In the genomic region with DNA sequence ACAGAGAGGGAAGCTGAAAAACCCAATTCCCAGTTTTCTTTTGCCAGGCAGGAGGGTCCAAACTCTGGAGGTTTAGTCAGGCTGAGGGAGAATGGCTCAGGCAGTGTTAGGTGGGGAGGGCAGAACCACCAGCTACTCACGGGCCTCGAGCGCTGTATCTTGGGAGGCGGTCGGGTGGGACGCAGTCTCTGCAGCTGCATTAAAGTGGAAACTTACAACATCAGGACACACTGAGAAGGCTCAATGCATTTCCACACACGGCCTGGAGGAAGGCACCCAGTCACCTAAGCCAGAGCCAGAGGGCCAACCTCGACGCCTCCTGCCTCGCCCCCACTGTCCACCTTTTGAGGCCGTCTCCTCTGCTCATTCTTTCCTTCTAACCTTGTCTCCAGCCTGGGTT, we compare ENCODE assay signal across 16 cellular contexts. TPM values are rescaled to one million over a fixed set of nuclear protein-coding genes. Genes with fewer than 3 reads are reported as not detected.
DNase-seq lines count a peak whose midpoint lies in the region; ATAC-seq and TF ChIP-seq lines count a peak whose summit lies in the region.
"Had no signal": no experiment of that assay in that cellular context is flagged by ENCODE, and none has a peak within 500 bp of the region (broad histone marks: within the 10 kb centered on the region; RNA-seq: fewer than 3 reads in every experiment).

No MANE protein-coding gene starts in this region.

- no peaks in the 10 kb centered on the region for H3K27me3 Mint-ChIP-seq in T-cell
- H3K27me3 Mint-ChIP-seq: CD4-positive, CD25-positive, alpha-beta regulatory T cell had no signal

- H4K91ac ChIP-seq in neuronal stem cell (ENCODE audit: low read depth, low read length, poor library complexity): no peak overlapping the region

- no peaks in the 10 kb centered on the region for H3K9me3 Mint-ChIP-seq in T-cell
- H3K9me3 Mint-ChIP-seq: CD4-positive, CD25-positive, alpha-beta regulatory T cell; CD8-positive, alpha-beta T cell had no signal

- no peaks in the 10 kb centered on the region for H3K9me3 ChIP-seq in mucosa of descending colon
- no peaks in the 10 kb centered on the region for H3K9me3 ChIP-seq in neuronal stem cell (replicated peaks in 1 of 2; ENCODE audit: control insufficient read depth in 2 of 2, insufficient read depth in 1 of 2, low read depth in 1 of 2, low read length in 2 of 2)
- no peaks in the 10 kb centered on the region for H3K9me3 ChIP-seq in spleen
- H3K9me3 ChIP-seq: Caco-2 had no signal

- H3K27ac ChIP-seq in neuronal stem cell (replicated peaks; ENCODE audit: low read length) (no peak overlapping the region), spleen (no peak overlapping the region)
- H3K27ac ChIP-seq: GM23248 had no signal

- no peak overlapping the region for H4K8ac ChIP-seq in neuronal stem cell (ENCODE audit: low read depth, low read length)

- peak in 2 of 3 donors; percentile 4 to 25 for DNase-seq in mucosa of descending colon
- DNase-seq in neuronal stem cell (ENCODE audit: low spot score): no peak
- peak; percentile 44 for DNase-seq in spleen
- no peak for DNase-seq in left colon
- no peak for DNase-seq in CD1c-positive myeloid dendritic cell (ENCODE audit: extremely low spot score)
- no peak for DNase-seq in T-cell
- DNase-seq: C1 segment of cervical spinal cord; Caco-2; CD4-positive, CD25-positive, alpha-beta regulatory T cell; CD8-positive, alpha-beta T cell; DMS153; DND-41; GM23248; H7; HCEC 1CT had no signal

- H2BK120ac ChIP-seq in neuronal stem cell (ENCODE audit: low read depth, low read length): no peak overlapping the region

- no peak overlapping the region for H2BK12ac ChIP-seq in neuronal stem cell (ENCODE audit: low read length)

- no CpG with 5 or more reads among the region's 11 CpGs for WGBS in neuronal stem cell (ENCODE audit: extremely low coverage in 2 of 2, insufficient read length in 2 of 2, insufficient replicate concordance in 1 of 2), 2 donors
- 91 to 96% (median 95%) methylated on average over 11 of the region's 11 CpGs for WGBS in spleen, 5 donors

- ATAC-seq in mucosa of descending colon (no peak), left colon (no peak), T-cell (replicated peaks in 1 of 4) (no peak)
- ATAC-seq: CD8-positive, alpha-beta T cell had no signal

- H3K4me1 ChIP-seq in mucosa of descending colon (ENCODE audit: low read depth): no peaks in the 10 kb centered on the region
- H3K4me1 ChIP-seq in neuronal stem cell (ENCODE audit: control insufficient read depth in 2 of 2, insufficient read depth in 1 of 2, low read depth in 1 of 2, low read length in 2 of 2): peaks cover 11 to 17% of the 10 kb centered on the region in 2 donors
- peaks cover 0 to 2% (median 0%) of the 10 kb centered on the region in 6 donors for H3K4me1 ChIP-seq in spleen
- H3K4me1 ChIP-seq: Caco-2 had no signal

- no peak overlapping the region for H3K4me2 ChIP-seq in neuronal stem cell (ENCODE audit: insufficient read depth, low read length, poor library complexity, severe bottlenecking)

- H3K27ac Mint-ChIP-seq in T-cell: no peak overlapping the region
- H3K27ac Mint-ChIP-seq: CD4-positive, CD25-positive, alpha-beta regulatory T cell; CD8-positive, alpha-beta T cell had no signal

- peaks cover 4% of the 10 kb centered on the region for H3K36me3 Mint-ChIP-seq in T-cell

- no peak overlapping the region for H2BK5ac ChIP-seq in neuronal stem cell (ENCODE audit: low read length)

- no peak overlapping the region for H3K23ac ChIP-seq in neuronal stem cell (ENCODE audit: low read depth, low read length, poor library complexity)

- peaks cover 0 to 4% (median 2%) of the 10 kb centered on the region in 3 donors for H3K4me1 Mint-ChIP-seq in T-cell

- H2BK15ac ChIP-seq in neuronal stem cell (ENCODE audit: low read length): no peak overlapping the region

- H3K9ac ChIP-seq in neuronal stem cell (ENCODE audit: low read depth, low read length, poor library complexity): no peak overlapping the region
- H3K9ac ChIP-seq: GM23248 had no signal

- H3K4me3 ChIP-seq in mucosa of descending colon (no peak overlapping the region), neuronal stem cell (ENCODE audit: low read length in 2 of 2) (no peak overlapping the region), spleen (no peak overlapping the region)
- H3K4me3 ChIP-seq: GM23248 had no signal

- no peak overlapping the region for H3K4ac ChIP-seq in neuronal stem cell (ENCODE audit: low read length)

- POLR2A ChIA-PET in T-cell (lab: Charles Lee): no interaction called here

- peak overlapping the region; percentile 79 for H3K14ac ChIP-seq in neuronal stem cell (ENCODE audit: low read length)

- no peak overlapping the region for H3K4me3 Mint-ChIP-seq in T-cell
- H3K4me3 Mint-ChIP-seq: CD4-positive, CD25-positive, alpha-beta regulatory T cell; CD8-positive, alpha-beta T cell had no signal

- CTCF ChIA-PET in T-cell (lab: Charles Lee): no interaction called here

- no peaks in the 10 kb centered on the region for H3K79me1 ChIP-seq in neuronal stem cell (ENCODE audit: low read depth, low read length)

- TF ChIP-seq POLR2A in spleen (IDR thresholded peaks at IDR 0.05): no peak

- H2AK5ac ChIP-seq in neuronal stem cell (ENCODE audit: low read depth, low read length): peak overlapping the region; percentile 54

- no peak for TF ChIP-seq CTCF in mucosa of descending colon (IDR thresholded peaks at IDR 0.05)
- TF ChIP-seq CTCF in spleen (IDR thresholded peaks at IDR 0.05 in 8 of 11, conservative IDR thresholded peaks at IDR 0.05 in 3 of 11): no peak

- no peaks in the 10 kb centered on the region for H3K27me3 ChIP-seq in neuronal stem cell (ENCODE audit: control insufficient read depth in 3 of 3, insufficient read depth in 3 of 3, low read depth in 1 of 3, low read length in 3 of 3)
- no peaks in the 10 kb centered on the region for H3K27me3 ChIP-seq in spleen (replicated peaks in 1 of 7)

- no peak overlapping the region for H2AFZ ChIP-seq in neuronal stem cell (ENCODE audit: low read length)
- H2AFZ ChIP-seq: GM23248 had no signal

- intact Hi-C loops in mucosa of descending colon (cut with DNase I, micrococcal nuclease): no loop called here
- intact Hi-C loops in spleen (cut with DNase I; ENCODE audit: low total_unique reads): no loop called here
- intact Hi-C loops in left colon (cut with DNase I, micrococcal nuclease): no loop called here

- H3K36me3 ChIP-seq in mucosa of descending colon (ENCODE audit: low read depth): no peaks in the 10 kb centered on the region
- H3K36me3 ChIP-seq in neuronal stem cell (replicated peaks in 1 of 2; ENCODE audit: control insufficient read depth in 2 of 2, insufficient read depth in 2 of 2, low read length in 2 of 2): peaks cover 0 to 2% of the 10 kb centered on the region in 2 donors
- peaks cover 0 to 72% (median 4%) of the 10 kb centered on the region in 6 donors for H3K36me3 ChIP-seq in spleen

- no peak overlapping the region for H3K18ac ChIP-seq in neuronal stem cell (ENCODE audit: low read length)

RNA-seq across cellular contexts. Expression of a gene that starts 55.6 kb away (rescaled TPM):
- 1 to 10 TPM in 2 of 3 donors, under 1 TPM in 1; 0.47 to 3.7 (median 1.1) TPM for total RNA-seq in mucosa of descending colon
- polyA plus RNA-seq in neuronal stem cell (2013, experiment 1 of 2): 41.7 TPM
- polyA plus RNA-seq in neuronal stem cell (2013, experiment 2 of 2): 41.7 TPM
- 1 to 10 TPM in 6 of 7 donors, under 1 TPM in 1; 0.34 to 3.0 (median 2.2) TPM for total RNA-seq in spleen
- 1 to 10 TPM in 1 of 3 donors, under 1 TPM in 2; 0.42 to 1.2 (median 0.52) TPM for polyA plus RNA-seq in spleen
- total RNA-seq in left colon: 1 to 10 TPM in 1 of 2 donors, under 1 TPM in 1; 0.92 to 1.1 TPM
- total RNA-seq in T-cell: under 1 TPM in 2 of 5 donors, not detected in 3; 0.09 to 0.20 TPM
- total RNA-seq: CD4-positive, CD25-positive, alpha-beta regulatory T cell; CD8-positive, alpha-beta T cell; GM23248 had no signal
- polyA plus RNA-seq: BJ, GM23248 had no signal

Comparison
In these comparisons a context has a peak if more than half of its experiments do, and no peak if none do; other contexts are left out.
1. DNase-seq: peak in mucosa of descending colon (2 of 3) and spleen (single experiment); none in neuronal stem cell (single experiment), left colon (0 of 2), CD1c-positive myeloid dendritic cell (single experiment) and T-cell (0 of 34).